ENCODE assay signal across 8 cellular contexts in the genomic region with DNA sequence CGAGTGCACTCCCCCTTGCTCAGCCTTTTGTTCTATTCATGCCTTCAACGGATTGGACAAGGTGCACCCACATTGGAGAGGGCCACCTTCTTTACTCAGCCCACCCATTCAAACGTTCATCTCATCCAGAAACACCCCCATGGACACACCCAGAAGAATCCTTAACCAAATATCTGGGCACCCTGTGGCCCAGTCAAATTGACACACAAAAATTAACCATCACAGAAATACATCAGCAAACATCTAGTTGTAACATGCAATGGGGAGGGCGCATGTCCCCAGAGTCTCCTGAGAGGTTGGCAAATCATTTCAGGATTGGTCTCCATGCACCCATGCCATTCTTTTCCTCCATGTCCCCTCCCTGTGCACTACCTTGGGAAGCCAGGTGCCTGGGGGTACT.
"Had no signal": no experiment of that assay in that cellular context is flagged by ENCODE, and none has a peak within 500 bp of the region (broad histone marks: within the 10 kb centered on the region; RNA-seq: fewer than 3 reads in every experiment).

No MANE protein-coding gene starts in this region.

- ATAC-seq: HCT116 had no signal

- H3K4me3 ChIP-seq: GM23248, HAP-1, K562 had no signal

- H3K9me3 ChIP-seq: HAP-1 had no signal

- DNase-seq: GM23248, GOT3, H7, IMR-90 had no signal

- H3K27ac ChIP-seq: GM23248 had no signal

- FAIRE-seq: HTR-8/SVneo, K562 had no signal
